ENCODE assay signal across 21 cellular contexts in the genomic region with DNA sequence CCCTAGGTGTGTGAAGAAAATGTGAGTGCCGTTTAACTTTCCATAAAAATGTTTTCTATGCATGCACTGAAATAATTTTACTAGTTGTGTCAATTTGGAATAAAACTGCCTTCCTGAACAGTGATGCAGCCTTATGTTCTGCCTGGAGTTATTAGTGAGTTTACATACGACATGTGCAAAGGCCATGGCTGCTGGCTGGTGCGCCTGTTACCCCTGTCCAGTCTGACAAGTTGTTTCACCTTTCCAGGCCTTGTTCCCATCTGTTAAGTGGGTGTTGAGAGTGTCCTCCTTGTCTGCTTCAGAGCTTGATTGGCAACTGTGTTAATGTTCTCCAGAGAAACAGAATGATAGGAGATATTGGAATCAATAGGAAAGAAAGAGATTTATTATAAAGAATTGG.
DNase-seq lines count a peak whose midpoint lies in the region; ATAC-seq, FAIRE-seq and TF ChIP-seq lines count a peak whose summit lies in the region.
"Had no signal": no experiment of that assay in that cellular context is flagged by ENCODE, and none has a peak within 500 bp of the region (broad histone marks: within the 10 kb centered on the region; RNA-seq: fewer than 3 reads in every experiment).

No MANE protein-coding gene starts in this region.

- H4K20me1 ChIP-seq in H9 (ENCODE audit: control insufficient read depth, insufficient read depth, insufficient read length), result no peaks in the 10 kb centered on the region
- H4K20me1 ChIP-seq: BLaER1 treated with 17β-estradiol and CSF1 and Interleukin-3, amounts not matched to agents 10 nM and 100 nM had no signal

- TF ChIP-seq CTCF in H9 (conservative IDR thresholded peaks at IDR 0.05), result no peak
- TF ChIP-seq CTCF in mucosa of descending colon (IDR thresholded peaks at IDR 0.05), result no peak

- H3K4ac ChIP-seq in H9 (ENCODE audit: low read depth, low read length) (no peak overlapping the region), mesenchymal stem cell (ENCODE audit: low read depth in 1 of 2, low read length in 2 of 2) (no peak overlapping the region)

- H2BK15ac ChIP-seq in H9 (ENCODE audit: low read depth, low read length), result no peak overlapping the region
- no peak overlapping the region for H2BK15ac ChIP-seq in mesenchymal stem cell (ENCODE audit: low read depth, poor library complexity, severe bottlenecking)

- H3K9me3 ChIP-seq in H9 (ENCODE audit: control insufficient read depth, low read depth, low read length) (no peaks in the 10 kb centered on the region), mesenchymal stem cell (ENCODE audit: control insufficient read depth, low read length) (no peaks in the 10 kb centered on the region), mucosa of descending colon (no peaks in the 10 kb centered on the region)
- H3K9me3 ChIP-seq: A549; BLaER1 treated with 17β-estradiol and CSF1 and Interleukin-3, amounts not matched to agents 10 nM and 100 nM; Caco-2 had no signal

- DNase-seq in H9 (no peak), left lobe of liver (ENCODE audit: low spot score) (no peak), mesenchymal stem cell (no peak), mucosa of descending colon (no peak), GM12892 (ENCODE audit: insufficient read length) (no peak)
- DNase-seq: AML-193; Caco-2; Calu3; CD4-positive, alpha-beta T cell; CD8-positive, alpha-beta T cell; DMS79 treated with DMSO at 0.1 percent for 48 hours; GF-D8 had no signal

- WGBS in H9 (ENCODE audit: extremely low coverage, insufficient read length, low lambda C conversion rate), result no CpG with 5 or more reads among the region's 3 CpGs
- WGBS in mesenchymal stem cell, result 86% methylated on average over 3 of the region's 3 CpGs

- H3K27ac ChIP-seq in H9 (ENCODE audit: insufficient read length, low read depth, low read length) (no peak overlapping the region), mesenchymal stem cell (ENCODE audit: low read length, poor library complexity, severe bottlenecking) (no peak overlapping the region)
- H3K27ac ChIP-seq: 22Rv1; A549; BLaER1 treated with 17β-estradiol and CSF1 and Interleukin-3, amounts not matched to agents 10 nM and 100 nM; C4-2B had no signal

- H3K79me1 ChIP-seq in H9 (ENCODE audit: insufficient read depth, low read depth, low read length, poor library complexity, severe bottlenecking) (no peaks in the 10 kb centered on the region), mesenchymal stem cell (replicated peaks; ENCODE audit: low read length, poor library complexity, severe bottlenecking) (peaks cover 4% of the 10 kb centered on the region)

- H3K36me3 Mint-ChIP-seq in H9 (ENCODE audit: insufficient read depth in 1 of 3, low read depth in 3 of 3), result peaks cover 20 to 54% (median 43%) of the 10 kb centered on the region in 3 experiments; a peak in 6 of 7 replicates

- no peak for FAIRE-seq in GM12892 (lab: Jason Lieb, UNC)
- FAIRE-seq: A549, D721Med, G401.6, GM12891, GM18507 had no signal

- no peak overlapping the region for H3K9ac ChIP-seq in H9 (ENCODE audit: extremely low read depth, insufficient read length, low read length)
- H3K9ac ChIP-seq in mesenchymal stem cell (ENCODE audit: low read length), result no peak overlapping the region
- H3K9ac ChIP-seq: BLaER1 treated with 17β-estradiol and CSF1 and Interleukin-3, amounts not matched to agents 10 nM and 100 nM had no signal

- intact Hi-C loops in mucosa of descending colon (cut with DNase I, micrococcal nuclease), result no loop called here

- H2AK5ac ChIP-seq in H9 (ENCODE audit: insufficient read length, low read length) (no peak overlapping the region), mesenchymal stem cell (ENCODE audit: low read length, severe bottlenecking) (no peak overlapping the region)

- ATAC-seq in left lobe of liver, result peak; percentile 17
- no peak for ATAC-seq in mucosa of descending colon
- ATAC-seq: A549; CD8-positive, alpha-beta T cell had no signal

- no peaks in the 10 kb centered on the region for H3K27me3 ChIP-seq in H9 (ENCODE audit: insufficient read depth, low read length)
- H3K27me3 ChIP-seq in mesenchymal stem cell (ENCODE audit: control insufficient read depth in 1 of 2, insufficient read depth in 1 of 2, low read length in 2 of 2), result no peaks in the 10 kb centered on the region
- H3K27me3 ChIP-seq: BLaER1 treated with 17β-estradiol and CSF1 and Interleukin-3, amounts not matched to agents 10 nM and 100 nM had no signal

- H4K5ac ChIP-seq in H9 (ENCODE audit: insufficient read length, low read depth, low read length), result no peak overlapping the region

- H3K4me1 ChIP-seq in H9 (ENCODE audit: insufficient read depth, low read length), result peaks cover 9% of the 10 kb centered on the region; the same call in 1 of the 2 replicates
- H3K4me1 ChIP-seq in mesenchymal stem cell (ENCODE audit: control insufficient read depth, insufficient read depth, low read depth, low read length), result no peaks in the 10 kb centered on the region
- H3K4me1 ChIP-seq in mucosa of descending colon (ENCODE audit: low read depth), result no peaks in the 10 kb centered on the region
- H3K4me1 ChIP-seq: A549, Caco-2 had no signal

- H3K4me2 ChIP-seq in H9 (ENCODE audit: insufficient read depth, insufficient read length, low read length) (no peak overlapping the region), mesenchymal stem cell (ENCODE audit: low read length, poor library complexity, severe bottlenecking) (no peak overlapping the region)
- H3K4me2 ChIP-seq: A549; BLaER1 treated with 17β-estradiol and CSF1 and Interleukin-3, amounts not matched to agents 10 nM and 100 nM had no signal

- no peak overlapping the region for H2BK120ac ChIP-seq in H9 (ENCODE audit: low read depth, low read length, poor library complexity, severe bottlenecking)
- H2BK120ac ChIP-seq in mesenchymal stem cell (ENCODE audit: low read depth, low read length), result no peak overlapping the region

- H2AFZ ChIP-seq in H9 (ENCODE audit: low read length) (no peak overlapping the region), mesenchymal stem cell (ENCODE audit: low read depth, low read length) (no peak overlapping the region)

- H3K79me2 ChIP-seq in H9 (ENCODE audit: insufficient read depth, low read length), result no peaks in the 10 kb centered on the region

- H3K23ac ChIP-seq in H9 (ENCODE audit: insufficient read length, low read depth, low read length) (no peak overlapping the region), mesenchymal stem cell (ENCODE audit: low read length in 2 of 2) (no peak overlapping the region)

- no peak overlapping the region for H4K8ac ChIP-seq in H9 (replicated peaks; ENCODE audit: insufficient read length, low read depth, low read length)
- H4K8ac ChIP-seq in mesenchymal stem cell (ENCODE audit: low read length), result peak overlapping the region; percentile 69

- H3K4me3 ChIP-seq in mesenchymal stem cell (ENCODE audit: insufficient read depth in 1 of 2, low read depth in 1 of 2, low read length in 2 of 2) (no peak overlapping the region), mucosa of descending colon (no peak overlapping the region)
- H3K4me3 ChIP-seq: A549; BLaER1 treated with 17β-estradiol and CSF1 and Interleukin-3, amounts not matched to agents 10 nM and 100 nM had no signal

- peaks cover 24 to 57% of the 10 kb centered on the region in 2 experiments for H3K36me3 ChIP-seq in mesenchymal stem cell (ENCODE audit: control insufficient read depth in 1 of 2, insufficient read depth in 2 of 2, low read depth in 1 of 2, low read length in 2 of 2)
- H3K36me3 ChIP-seq in mucosa of descending colon (ENCODE audit: low read depth), result no peaks in the 10 kb centered on the region

- H2BK5ac ChIP-seq in H9 (ENCODE audit: insufficient read length, low read length), result no peak overlapping the region
- no peak overlapping the region for H2BK5ac ChIP-seq in mesenchymal stem cell (ENCODE audit: low read depth, low read length, poor library complexity, severe bottlenecking)

- H3K4me3 Mint-ChIP-seq in H9, result no peak overlapping the region
- H3K4me3 Mint-ChIP-seq: B cell; CD4-positive, alpha-beta T cell; CD8-positive, alpha-beta T cell had no signal

- no peak overlapping the region for H3T11ph ChIP-seq in H9 (ENCODE audit: low read length)

- no peak overlapping the region for H2BK20ac ChIP-seq in H9 (ENCODE audit: low read depth, low read length, poor library complexity, severe bottlenecking)

- TF ChIP-seq POLR2A in GM12892 (IDR thresholded peaks at IDR 0.05; ENCODE audit: low read depth, low read length), result no peak

- H4K91ac ChIP-seq in H9 (ENCODE audit: insufficient read length, low read depth, low read length) (no peak overlapping the region), mesenchymal stem cell (ENCODE audit: low read length) (no peak overlapping the region)

- H3K18ac ChIP-seq in H9 (ENCODE audit: insufficient read length, low read depth, low read length) (no peak overlapping the region), mesenchymal stem cell (ENCODE audit: low read depth in 1 of 2, low read length in 2 of 2) (no peak overlapping the region)

- H3K14ac ChIP-seq in H9 (ENCODE audit: insufficient read depth, low read length) (no peak overlapping the region; the same call in 1 of the 2 replicates), mesenchymal stem cell (ENCODE audit: low read length in 2 of 2) (no peak overlapping the region)

- H3K9me3 Mint-ChIP-seq in H9, result no peaks in the 10 kb centered on the region
- H3K9me3 Mint-ChIP-seq: CD4-positive, alpha-beta T cell; CD8-positive, alpha-beta T cell had no signal

- no peaks in the 10 kb centered on the region for H3K23me2 ChIP-seq in H9 (ENCODE audit: insufficient read length, low read depth, low read length, poor library complexity, severe bottlenecking)

- H3K56ac ChIP-seq in H9 (ENCODE audit: insufficient read length, low read depth, low read length), result no peak overlapping the region

- peak overlapping the region in 2 of 3 experiments; percentile 2 to 38; a peak in 3 of 7 replicates for H3K27ac Mint-ChIP-seq in H9
- H3K27ac Mint-ChIP-seq: B cell; CD4-positive, alpha-beta T cell; CD8-positive, alpha-beta T cell had no signal

- H2BK12ac ChIP-seq in H9 (ENCODE audit: insufficient read length, low read depth, low read length) (no peak overlapping the region), mesenchymal stem cell (ENCODE audit: low read length in 2 of 2) (no peak overlapping the region)

- H3K27me3 Mint-ChIP-seq in H9 (ENCODE audit: low read depth), result no peaks in the 10 kb centered on the region
- H3K27me3 Mint-ChIP-seq: B cell; CD4-positive, alpha-beta T cell had no signal

- H3K4me1 Mint-ChIP-seq in H9, result peaks cover 32 to 34% of the 10 kb centered on the region in 2 experiments
- H3K4me1 Mint-ChIP-seq: B cell had no signal
